25 cellular contexts compared by ENCODE assay signal in the genomic region with DNA sequence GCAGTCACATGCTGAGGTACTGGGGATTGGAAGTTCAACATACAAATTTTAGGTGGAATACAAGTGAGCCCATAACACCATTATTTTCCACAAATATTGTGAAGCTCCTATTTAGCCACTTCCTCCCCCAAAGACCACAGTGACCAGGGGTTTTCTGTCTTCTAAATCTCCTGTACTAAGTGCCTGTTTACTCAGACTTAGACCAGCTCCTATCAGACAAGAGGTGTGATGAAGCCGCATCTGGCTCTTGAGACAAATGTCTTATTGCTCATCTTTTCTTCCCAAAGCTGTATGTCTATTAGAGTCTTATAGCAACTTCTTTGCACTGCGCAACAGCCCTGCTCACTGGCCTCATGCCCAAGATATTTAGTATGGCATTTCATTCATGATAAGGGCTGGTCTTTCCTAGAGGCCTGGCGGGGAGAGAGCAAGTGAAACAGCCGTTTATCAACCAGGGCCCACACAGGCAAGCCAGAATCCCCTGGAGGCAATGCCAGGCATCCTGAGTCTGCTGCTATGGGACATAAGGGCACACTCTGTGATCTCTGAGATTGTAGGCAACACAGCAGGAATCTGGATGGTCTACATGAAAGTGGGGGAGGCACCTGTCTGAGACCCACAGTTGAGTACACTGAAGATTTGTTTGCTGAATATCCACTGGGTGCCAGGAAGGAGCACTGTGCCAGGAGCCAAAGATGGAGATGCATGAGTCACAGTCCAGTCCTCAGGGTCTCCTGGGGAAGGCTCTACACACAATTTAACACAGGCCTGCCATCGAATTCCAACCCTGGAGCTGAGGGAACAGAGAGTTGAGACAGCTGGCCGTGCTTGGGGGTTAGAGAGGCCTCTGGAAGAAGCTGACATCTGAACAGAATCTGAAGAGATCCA.
DNase-seq lines count a peak whose midpoint lies in the region; ATAC-seq and TF ChIP-seq lines count a peak whose summit lies in the region.
"Had no signal": no experiment of that assay in that cellular context is flagged by ENCODE, and none has a peak within 500 bp of the region (broad histone marks: within the 10 kb centered on the region; RNA-seq: fewer than 3 reads in every experiment).

No MANE protein-coding gene starts in this region.

- H3K27ac Mint-ChIP-seq in activated naive CD8-positive, alpha-beta T cell treated with anti-CD3 and anti-CD28 coated beads, Interleukin-2, amount 10 ng/mL, durations not matched to agents 7 days and 5 days: peak overlapping the region; percentile 78
- H3K27ac Mint-ChIP-seq in activated naive CD8-positive, alpha-beta T cell treated with anti-CD3 and anti-CD28 coated beads for 36 hours: no peak overlapping the region
- no peak overlapping the region for H3K27ac Mint-ChIP-seq in nephron
- no peak overlapping the region for H3K27ac Mint-ChIP-seq in activated CD4-positive, alpha-beta T cell treated with anti-CD3 and anti-CD28 coated beads, Interleukin-2, amount 10 ng/mL, durations not matched to agents 7 days and 5 days
- H3K27ac Mint-ChIP-seq: H9; stimulated activated naive CD8-positive, alpha-beta T cell treated with anti-CD3 and anti-CD28 coated beads, Interleukin-15, Interleukin-2, amounts not matched to agents 100 ng/mL and 50 ng/mL, for 24 hours; T-helper 17 cell had no signal

- peaks cover 0 to 41% (median 8%) of the 10 kb centered on the region in 12 donors for H3K4me1 ChIP-seq in heart left ventricle
- peaks cover 0 to 4% of the 10 kb centered on the region in 2 donors for H3K4me1 ChIP-seq in gastrocnemius medialis
- H3K4me1 ChIP-seq: prostate gland had no signal

- no peak for DNase-seq in activated naive CD8-positive, alpha-beta T cell treated with anti-CD3 and anti-CD28 coated beads, Interleukin-2, amount 10 ng/mL, durations not matched to agents 7 days and 5 days
- DNase-seq in activated naive CD8-positive, alpha-beta T cell treated with anti-CD3 and anti-CD28 coated beads for 36 hours: no peak
- DNase-seq in heart left ventricle (peak in 4 of 5 donors; percentile 46 to 79 (median 64)), NCI-H1105 (lab: John Stamatoyannopoulos, UW) (no peak), gastrocnemius medialis (no peak)
- no peak for DNase-seq in activated CD4-positive, alpha-beta T cell treated with anti-CD3 and anti-CD28 coated beads, Interleukin-2, amount 10 ng/mL, durations not matched to agents 7 days and 5 days
- DNase-seq: activated CD4-positive, alpha-beta T cell treated with anti-CD3 and anti-CD28 coated beads, Interleukin-2, amount 50 U/mL, for 48 hours; activated gamma-delta T cell treated with Interleukin-2 at 50 U/mL for 16 hours; activated T-cell treated with anti-CD3 and anti-CD28 coated beads for 4 hours; amygdala; central memory CD4-positive, alpha-beta T cell; erythroblast; H9; left colon; NCI-H1105 treated with DMSO at 0.1 percent for 48 hours; NCI-H2081 treated with DMSO at 0.1 percent for 48 hours; SIG-M5; small intestine; stimulated activated CD4-positive, alpha-beta T cell treated with anti-CD3 and anti-CD28 coated beads, Interleukin-4, amount 100 ng/mL, for 1 hour; T-helper 17 cell; WERI-Rb-1 had no signal

- H3K36me3 ChIP-seq in heart left ventricle: no peaks in the 10 kb centered on the region
- no peaks in the 10 kb centered on the region for H3K36me3 ChIP-seq in gastrocnemius medialis
- H3K36me3 ChIP-seq: prostate gland, WERI-Rb-1 had no signal

- intact Hi-C loops in heart left ventricle (cut with DNase I): loop anchor here in 3 of 10 donors (5.0 to 10.0 kb wide), 3 partner anchors 62 to 98 kb away; a partner anchor contains a TSS
- intact Hi-C loops in gastrocnemius medialis (cut with DNase I; ENCODE audit: low total_unique reads): no loop called here

- peaks cover 2% of the 10 kb centered on the region for H3K36me3 Mint-ChIP-seq in activated naive CD8-positive, alpha-beta T cell treated with anti-CD3 and anti-CD28 coated beads, Interleukin-2, amount 10 ng/mL, durations not matched to agents 7 days and 5 days
- no peaks in the 10 kb centered on the region for H3K36me3 Mint-ChIP-seq in activated naive CD8-positive, alpha-beta T cell treated with anti-CD3 and anti-CD28 coated beads for 36 hours
- no peaks in the 10 kb centered on the region for H3K36me3 Mint-ChIP-seq in nephron (ENCODE audit: low read depth)
- H3K36me3 Mint-ChIP-seq in activated CD4-positive, alpha-beta T cell treated with anti-CD3 and anti-CD28 coated beads, Interleukin-2, amount 10 ng/mL, durations not matched to agents 7 days and 5 days (ENCODE audit: low read depth): no peaks in the 10 kb centered on the region

- peaks cover 23% of the 10 kb centered on the region for H3K4me1 Mint-ChIP-seq in activated naive CD8-positive, alpha-beta T cell treated with anti-CD3 and anti-CD28 coated beads, Interleukin-2, amount 10 ng/mL, durations not matched to agents 7 days and 5 days
- no peaks in the 10 kb centered on the region for H3K4me1 Mint-ChIP-seq in activated naive CD8-positive, alpha-beta T cell treated with anti-CD3 and anti-CD28 coated beads for 36 hours
- peaks cover 7% of the 10 kb centered on the region for H3K4me1 Mint-ChIP-seq in nephron
- peaks cover 25% of the 10 kb centered on the region for H3K4me1 Mint-ChIP-seq in activated CD4-positive, alpha-beta T cell treated with anti-CD3 and anti-CD28 coated beads, Interleukin-2, amount 10 ng/mL, durations not matched to agents 7 days and 5 days

- H3K4me3 ChIP-seq in heart left ventricle: no peak overlapping the region
- H3K4me3 ChIP-seq in gastrocnemius medialis: no peak overlapping the region
- H3K4me3 ChIP-seq: prostate gland had no signal

- CTCF ChIA-PET in activated CD4-positive, alpha-beta T cell treated with anti-CD3 and anti-CD28 coated beads, Interleukin-2, amount 10 ng/mL, durations not matched to agents 7 days and 5 days (lab: Charles Lee): no interaction called here

- H3K9me3 ChIP-seq in heart left ventricle: no peaks in the 10 kb centered on the region
- H3K9me3 ChIP-seq in gastrocnemius medialis: no peaks in the 10 kb centered on the region
- H3K9me3 ChIP-seq: prostate gland had no signal

- POLR2A ChIA-PET in activated naive CD8-positive, alpha-beta T cell treated with anti-CD3 and anti-CD28 coated beads, Interleukin-2, amount 10 ng/mL, durations not matched to agents 7 days and 5 days (lab: Charles Lee): interaction anchor here (0.5 kb wide), 1 partner anchor 583 kb away, joined by 4 read pairs; no protein-coding TSS in a partner anchor
- POLR2A ChIA-PET in activated CD4-positive, alpha-beta T cell treated with anti-CD3 and anti-CD28 coated beads, Interleukin-2, amount 10 ng/mL, durations not matched to agents 7 days and 5 days (lab: Charles Lee): no interaction called here

- TF ChIP-seq POLR2A in heart left ventricle (IDR thresholded peaks at IDR 0.05) (no peak), gastrocnemius medialis (IDR thresholded peaks at IDR 0.05) (no peak)

- in situ Hi-C loops in gastrocnemius medialis (cut with MboI; ENCODE audit: low sequenced_read_pairs in 4 of 4): no loop called here

- TF ChIP-seq CTCF in heart left ventricle (IDR thresholded peaks at IDR 0.05): no peak
- TF ChIP-seq CTCF in nephron (IDR thresholded peaks at IDR 0.05; ENCODE audit: unreplicated experiment in 3 of 3): no peak
- no peak for TF ChIP-seq CTCF in gastrocnemius medialis (IDR thresholded peaks at IDR 0.05 in 4 of 5, conservative IDR thresholded peaks at IDR 0.05 in 1 of 5)

- H3K27me3 ChIP-seq in heart left ventricle (no peaks in the 10 kb centered on the region), gastrocnemius medialis (no peaks in the 10 kb centered on the region)

- ATAC-seq in activated naive CD8-positive, alpha-beta T cell treated with anti-CD3 and anti-CD28 coated beads, Interleukin-2, amount 10 ng/mL, durations not matched to agents 7 days and 5 days (ENCODE audit: low read depth): no peak
- ATAC-seq in heart left ventricle (peak; percentile 66 to 84 (median 73)), HG03025 (IDR thresholded peaks at IDR 0.05; ENCODE audit: low FRiP score, unreplicated experiment) (no peak), gastrocnemius medialis (no peak)
- ATAC-seq: left colon, T-helper 17 cell had no signal

- H3K9me3 Mint-ChIP-seq in activated naive CD8-positive, alpha-beta T cell treated with anti-CD3 and anti-CD28 coated beads, Interleukin-2, amount 10 ng/mL, durations not matched to agents 7 days and 5 days: peaks cover 2% of the 10 kb centered on the region
- H3K9me3 Mint-ChIP-seq in activated naive CD8-positive, alpha-beta T cell treated with anti-CD3 and anti-CD28 coated beads for 36 hours: no peaks in the 10 kb centered on the region
- H3K9me3 Mint-ChIP-seq in nephron: no peaks in the 10 kb centered on the region
- no peaks in the 10 kb centered on the region for H3K9me3 Mint-ChIP-seq in activated CD4-positive, alpha-beta T cell treated with anti-CD3 and anti-CD28 coated beads, Interleukin-2, amount 10 ng/mL, durations not matched to agents 7 days and 5 days
- H3K9me3 Mint-ChIP-seq: H9; stimulated activated naive CD8-positive, alpha-beta T cell treated with anti-CD3 and anti-CD28 coated beads, Interleukin-15, Interleukin-2, amounts not matched to agents 100 ng/mL and 50 ng/mL, for 24 hours had no signal

- peak overlapping the region; percentile 20 for H3K4me3 Mint-ChIP-seq in activated naive CD8-positive, alpha-beta T cell treated with anti-CD3 and anti-CD28 coated beads, Interleukin-2, amount 10 ng/mL, durations not matched to agents 7 days and 5 days
- no peak overlapping the region for H3K4me3 Mint-ChIP-seq in activated naive CD8-positive, alpha-beta T cell treated with anti-CD3 and anti-CD28 coated beads for 36 hours
- peak overlapping the region; percentile 40 to 67 (median 62) for H3K4me3 Mint-ChIP-seq in nephron
- H3K4me3 Mint-ChIP-seq in activated CD4-positive, alpha-beta T cell treated with anti-CD3 and anti-CD28 coated beads, Interleukin-2, amount 10 ng/mL, durations not matched to agents 7 days and 5 days: no peak overlapping the region
- H3K4me3 Mint-ChIP-seq: stimulated activated naive CD8-positive, alpha-beta T cell treated with anti-CD3 and anti-CD28 coated beads, Interleukin-15, Interleukin-2, amounts not matched to agents 100 ng/mL and 50 ng/mL, for 24 hours; T-helper 17 cell had no signal

- H3K27ac ChIP-seq in heart left ventricle (peak overlapping the region in 10 of 12 donors; percentile 2 to 86 (median 72)), gastrocnemius medialis (no peak overlapping the region)
- H3K27ac ChIP-seq: prostate gland, WERI-Rb-1 had no signal

- WGBS in heart left ventricle, 4 donors: 33 to 48% (median 36%) methylated on average over 6 of the region's 6 CpGs

- H3K27me3 Mint-ChIP-seq in activated naive CD8-positive, alpha-beta T cell treated with anti-CD3 and anti-CD28 coated beads, Interleukin-2, amount 10 ng/mL, durations not matched to agents 7 days and 5 days: peaks cover 7% of the 10 kb centered on the region
- no peaks in the 10 kb centered on the region for H3K27me3 Mint-ChIP-seq in activated naive CD8-positive, alpha-beta T cell treated with anti-CD3 and anti-CD28 coated beads for 36 hours
- H3K27me3 Mint-ChIP-seq in nephron (ENCODE audit: low read depth): peaks cover 14% of the 10 kb centered on the region
- H3K27me3 Mint-ChIP-seq in activated CD4-positive, alpha-beta T cell treated with anti-CD3 and anti-CD28 coated beads, Interleukin-2, amount 10 ng/mL, durations not matched to agents 7 days and 5 days: peaks cover 2% of the 10 kb centered on the region
- H3K27me3 Mint-ChIP-seq: stimulated activated naive CD8-positive, alpha-beta T cell treated with anti-CD3 and anti-CD28 coated beads, Interleukin-15, Interleukin-2, amounts not matched to agents 100 ng/mL and 50 ng/mL, for 24 hours; T-helper 17 cell had no signal

Comparison
In these comparisons a context has a peak if more than half of its experiments do, and no peak if none do; other contexts are left out.
1. H3K4me3 Mint-ChIP-seq: peak in activated naive CD8-positive, alpha-beta T cell treated with anti-CD3 and anti-CD28 coated beads, Interleukin-2, amount 10 ng/mL, durations not matched to agents 7 days and 5 days (single experiment) and nephron (3 of 3); none in activated naive CD8-positive, alpha-beta T cell treated with anti-CD3 and anti-CD28 coated beads for 36 hours (single experiment) and activated CD4-positive, alpha-beta T cell treated with anti-CD3 and anti-CD28 coated beads, Interleukin-2, amount 10 ng/mL, durations not matched to agents 7 days and 5 days (single experiment).
2. ATAC-seq: peak in heart left ventricle (4 of 4); none in activated naive CD8-positive, alpha-beta T cell treated with anti-CD3 and anti-CD28 coated beads, Interleukin-2, amount 10 ng/mL, durations not matched to agents 7 days and 5 days (single experiment), HG03025 (single experiment) and gastrocnemius medialis (0 of 2).
3. DNase-seq: peak in heart left ventricle (4 of 5); none in activated naive CD8-positive, alpha-beta T cell treated with anti-CD3 and anti-CD28 coated beads, Interleukin-2, amount 10 ng/mL, durations not matched to agents 7 days and 5 days (single experiment), activated naive CD8-positive, alpha-beta T cell treated with anti-CD3 and anti-CD28 coated beads for 36 hours (single experiment), NCI-H1105 (single experiment), gastrocnemius medialis (0 of 2) and activated CD4-positive, alpha-beta T cell treated with anti-CD3 and anti-CD28 coated beads, Interleukin-2, amount 10 ng/mL, durations not matched to agents 7 days and 5 days (single experiment).
4. H3K27ac ChIP-seq: peak in heart left ventricle (10 of 12); none in gastrocnemius medialis (0 of 4).